ENCODE assay signal across 9 cellular contexts in genomic region chr21:31781737-31782136, GRCh38. TPM values are rescaled to one million over a fixed set of nuclear protein-coding genes. Genes with fewer than 3 reads are reported as not detected.
DNase-seq lines count a peak whose midpoint lies in the region; ATAC-seq and TF ChIP-seq lines count a peak whose summit lies in the region.
"Had no signal": no experiment of that assay in that cellular context is flagged by ENCODE, and none has a peak within 500 bp of the region (broad histone marks: within the 10 kb centered on the region; RNA-seq: fewer than 3 reads in every experiment).

No MANE protein-coding gene starts in this region.

- peaks cover 8 to 32% of the 10 kb centered on the region in 2 donors for H3K27me3 Mint-ChIP-seq in T-cell
- H3K27me3 Mint-ChIP-seq: brain had no signal

- H3K9me3 Mint-ChIP-seq in T-cell, result peaks cover 0 to 4% (median 0%) of the 10 kb centered on the region in 3 donors

- ATAC-seq in HG03039 (IDR thresholded peaks at IDR 0.05; ENCODE audit: unreplicated experiment) (no peak), HG03135 (IDR thresholded peaks at IDR 0.05; ENCODE audit: unreplicated experiment) (no peak), HG03097 (IDR thresholded peaks at IDR 0.05; ENCODE audit: low FRiP score, unreplicated experiment) (no peak), T-cell (replicated peaks in 1 of 4) (no peak)

- H3K36me3 Mint-ChIP-seq in T-cell, result no peaks in the 10 kb centered on the region
- H3K36me3 Mint-ChIP-seq: brain had no signal

- no peak overlapping the region for H3K4me3 ChIP-seq in AG10803 (ENCODE audit: low read length)

- POLR2A ChIA-PET in HEK293T (lab: Yijun Ruan, JAX), result no interaction called here
- POLR2A ChIA-PET in T-cell (lab: Charles Lee), result no interaction called here

- TF ChIP-seq CTCF in AG10803 (conservative IDR thresholded peaks at IDR 0.05; ENCODE audit: low read length), result no peak

- peaks cover 2 to 10% (median 8%) of the 10 kb centered on the region in 3 donors for H3K4me1 Mint-ChIP-seq in T-cell

- H3K4me3 Mint-ChIP-seq in T-cell, result no peak overlapping the region
- H3K4me3 Mint-ChIP-seq: brain had no signal

- CTCF ChIA-PET in HEK293T (lab: Yijun Ruan, JAX), result no interaction called here
- CTCF ChIA-PET in T-cell (lab: Charles Lee), result interaction anchor here in 1 of 2 donors (0.8 kb wide), 1 partner anchor 9 kb away, joined by 3 read pairs; no protein-coding TSS in a partner anchor

- DNase-seq in AG10803 (ENCODE audit: low read depth), result peak; percentile 23
- DNase-seq in HEK293T (ENCODE audit: extremely low spot score), result peak; percentile 62
- peak; percentile 71 for DNase-seq in RPMI8226
- DNase-seq in iris pigment epithelial cell (ENCODE audit: low read depth), result peak; percentile 47
- no peak for DNase-seq in T-cell

- H3K27ac Mint-ChIP-seq in T-cell, result no peak overlapping the region

TF ChIP-seq in HEK293T, 16 proteins besides CTCF, POLR2A, EP300 and RAD21:
- TF ChIP-seq SP1 (IDR thresholded peaks at IDR 0.05), result no peak
- peak; percentile 56; the same call in 1 of the 2 replicates for TF ChIP-seq L3MBTL2 (conservative IDR thresholded peaks at IDR 0.05)

RNA-seq across cellular contexts. Expression of gene SCAF4, which starts 49.8 kb away (rescaled TPM):
- 10 to 100 TPM; 57.5 to 71.9 (median 62.4) TPM for total RNA-seq in T-cell

Comparison
In these comparisons a context has a peak if more than half of its experiments do, and no peak if none do; other contexts are left out.
1. DNase-seq: peak in AG10803 (single experiment), HEK293T (single experiment), RPMI8226 (single experiment) and iris pigment epithelial cell (single experiment); none in T-cell (0 of 34).